Comparison of ENCODE assay signal across 1 cellular context in genomic region chr1:75345538-75346292, GRCh38.
TF ChIP-seq lines count a peak whose summit lies in the region.

No MANE protein-coding gene starts in this region.

TF ChIP-seq in HEK293, 187 proteins besides CTCF, POLR2A, EP300 and RAD21 (continued from another document and continues in another):
- no peak for TF ChIP-seq ZBTB7A (tag by site-specific recombination; IDR thresholded peaks at IDR 0.05; ENCODE audit: low read depth)
- no peak for TF ChIP-seq ZNF266 (tag by site-specific recombination; IDR thresholded peaks at IDR 0.05; ENCODE audit: low read depth)
- TF ChIP-seq ZNF324 (tag by site-specific recombination; IDR thresholded peaks at IDR 0.05), result no peak
- no peak for TF ChIP-seq KLF1 (tag by site-specific recombination; IDR thresholded peaks at IDR 0.05)
- TF ChIP-seq KLF10 (tag by site-specific recombination; IDR thresholded peaks at IDR 0.05), result no peak
- no peak; the same call in 1 of the 2 replicates for TF ChIP-seq MEIS1 (CRISPR knock-in tag; IDR thresholded peaks at IDR 0.05; ENCODE audit: borderline replicate concordance)
- TF ChIP-seq ZBTB44 (tag by site-specific recombination; IDR thresholded peaks at IDR 0.05), result no peak
- no peak for TF ChIP-seq ZNF112 (tag by site-specific recombination; IDR thresholded peaks at IDR 0.05)
- TF ChIP-seq KLF7 (tag by site-specific recombination; IDR thresholded peaks at IDR 0.05; ENCODE audit: borderline replicate concordance), result no peak
- no peak for TF ChIP-seq ZNF24 (tag by site-specific recombination; IDR thresholded peaks at IDR 0.05)
- no peak for TF ChIP-seq ZNF146 (tag by site-specific recombination; IDR thresholded peaks at IDR 0.05)
- no peak for TF ChIP-seq SALL2 (tag by site-specific recombination; IDR thresholded peaks at IDR 0.05; ENCODE audit: borderline replicate concordance)
- peak; percentile 39 for TF ChIP-seq ZNF394 (tag by site-specific recombination; IDR thresholded peaks at IDR 0.05; ENCODE audit: borderline replicate concordance)
- TF ChIP-seq ZNF23 (tag by site-specific recombination; IDR thresholded peaks at IDR 0.05; ENCODE audit: borderline replicate concordance), result no peak
- TF ChIP-seq ZBTB6 (tag by site-specific recombination; IDR thresholded peaks at IDR 0.05), result no peak
- TF ChIP-seq, protein P1, sequence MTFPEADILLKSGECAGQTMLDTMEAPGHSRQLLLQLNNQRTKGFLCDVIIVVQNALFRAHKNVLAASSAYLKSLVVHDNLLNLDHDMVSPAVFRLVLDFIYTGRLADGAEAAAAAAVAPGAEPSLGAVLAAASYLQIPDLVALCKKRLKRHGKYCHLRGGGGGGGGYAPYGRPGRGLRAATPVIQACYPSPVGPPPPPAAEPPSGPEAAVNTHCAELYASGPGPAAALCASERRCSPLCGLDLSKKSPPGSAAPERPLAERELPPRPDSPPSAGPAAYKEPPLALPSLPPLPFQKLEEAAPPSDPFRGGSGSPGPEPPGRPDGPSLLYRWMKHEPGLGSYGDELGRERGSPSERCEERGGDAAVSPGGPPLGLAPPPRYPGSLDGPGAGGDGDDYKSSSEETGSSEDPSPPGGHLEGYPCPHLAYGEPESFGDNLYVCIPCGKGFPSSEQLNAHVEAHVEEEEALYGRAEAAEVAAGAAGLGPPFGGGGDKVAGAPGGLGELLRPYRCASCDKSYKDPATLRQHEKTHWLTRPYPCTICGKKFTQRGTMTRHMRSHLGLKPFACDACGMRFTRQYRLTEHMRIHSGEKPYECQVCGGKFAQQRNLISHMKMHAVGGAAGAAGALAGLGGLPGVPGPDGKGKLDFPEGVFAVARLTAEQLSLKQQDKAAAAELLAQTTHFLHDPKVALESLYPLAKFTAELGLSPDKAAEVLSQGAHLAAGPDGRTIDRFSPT (tag by site-specific recombination; IDR thresholded peaks at IDR 0.05), result no peak
- no peak for TF ChIP-seq ZNF174 (tag by site-specific recombination; IDR thresholded peaks at IDR 0.05)
- TF ChIP-seq PRDM6 (tag by site-specific recombination; IDR thresholded peaks at IDR 0.05), result peak; percentile 51
- TF ChIP-seq ZNF354C (tag by site-specific recombination; IDR thresholded peaks at IDR 0.05; ENCODE audit: borderline replicate concordance, low read depth), result no peak
- no peak for TF ChIP-seq SP3 (tag by site-specific recombination; IDR thresholded peaks at IDR 0.05)
- TF ChIP-seq ZNF202 (tag by site-specific recombination; IDR thresholded peaks at IDR 0.05; ENCODE audit: borderline replicate concordance), result no peak
- TF ChIP-seq ZNF335 (tag by site-specific recombination; conservative IDR thresholded peaks at IDR 0.05), result 0 out of 2 replicates have a peak, but pooled peaks have one; percentile 46
- TF ChIP-seq ZNF596 (tag by site-specific recombination; IDR thresholded peaks at IDR 0.05), result no peak
- TF ChIP-seq ZNF239 (tag by site-specific recombination; IDR thresholded peaks at IDR 0.05), result no peak
- TF ChIP-seq ZNF148 (tag by site-specific recombination; IDR thresholded peaks at IDR 0.05; ENCODE audit: borderline replicate concordance), result no peak
- TF ChIP-seq ZNF184 (tag by site-specific recombination; IDR thresholded peaks at IDR 0.05), result 0 out of 2 replicates have a peak, but pooled peaks have one; percentile 22
- no peak for TF ChIP-seq BCL11A (tag by site-specific recombination; IDR thresholded peaks at IDR 0.05; ENCODE audit: low read depth)
- TF ChIP-seq ZNF677 (tag by site-specific recombination; IDR thresholded peaks at IDR 0.05), result no peak
- peak; percentile 74 for TF ChIP-seq INSM2 (tag by site-specific recombination; IDR thresholded peaks at IDR 0.05)
- TF ChIP-seq GFI1B (tag by site-specific recombination; IDR thresholded peaks at IDR 0.05), result peak; percentile 66; the same call in 1 of the 2 replicates
- no peak for TF ChIP-seq ZNF501 (tag by site-specific recombination; IDR thresholded peaks at IDR 0.05)
- no peak for TF ChIP-seq ZNF426 (tag by site-specific recombination; IDR thresholded peaks at IDR 0.05)
- TF ChIP-seq ZNF585B (tag by site-specific recombination; IDR thresholded peaks at IDR 0.05), result no peak
- no peak for TF ChIP-seq ZNF600 (tag by site-specific recombination; IDR thresholded peaks at IDR 0.05)
- no peak for TF ChIP-seq MZF1 (tag by site-specific recombination; IDR thresholded peaks at IDR 0.05; ENCODE audit: borderline replicate concordance)
- no peak for TF ChIP-seq ZNF48 (tag by site-specific recombination; IDR thresholded peaks at IDR 0.05)
- no peak for TF ChIP-seq ZNF555 (tag by site-specific recombination; conservative IDR thresholded peaks at IDR 0.05)
- TF ChIP-seq ZNF792 (tag by site-specific recombination; IDR thresholded peaks at IDR 0.05), result no peak
- no peak for TF ChIP-seq ZNF776 (tag by site-specific recombination; IDR thresholded peaks at IDR 0.05; ENCODE audit: borderline replicate concordance)
- no peak for TF ChIP-seq ZNF670 (tag by site-specific recombination; IDR thresholded peaks at IDR 0.05; ENCODE audit: low read depth)
- no peak for TF ChIP-seq KLF9 (tag by site-specific recombination; IDR thresholded peaks at IDR 0.05; ENCODE audit: low read depth)
- no peak for TF ChIP-seq ZBTB1 (tag by site-specific recombination; IDR thresholded peaks at IDR 0.05)
- no peak for TF ChIP-seq ZNF214 (tag by site-specific recombination; IDR thresholded peaks at IDR 0.05; ENCODE audit: borderline replicate concordance)
- TF ChIP-seq ZNF121 (tag by site-specific recombination; IDR thresholded peaks at IDR 0.05), result no peak
- TF ChIP-seq ZNF707 (tag by site-specific recombination; IDR thresholded peaks at IDR 0.05), result no peak
- TF ChIP-seq ZNF274 (IDR thresholded peaks at IDR 0.05; ENCODE audit: low read length), result no peak
- no peak for TF ChIP-seq ZNF274 (tag by site-specific recombination; IDR thresholded peaks at IDR 0.05; ENCODE audit: borderline replicate concordance)
- TF ChIP-seq ZEB2 (tag by site-specific recombination; IDR thresholded peaks at IDR 0.05), result peak; percentile 63; the same call in 1 of the 2 replicates
- TF ChIP-seq, protein P2, sequence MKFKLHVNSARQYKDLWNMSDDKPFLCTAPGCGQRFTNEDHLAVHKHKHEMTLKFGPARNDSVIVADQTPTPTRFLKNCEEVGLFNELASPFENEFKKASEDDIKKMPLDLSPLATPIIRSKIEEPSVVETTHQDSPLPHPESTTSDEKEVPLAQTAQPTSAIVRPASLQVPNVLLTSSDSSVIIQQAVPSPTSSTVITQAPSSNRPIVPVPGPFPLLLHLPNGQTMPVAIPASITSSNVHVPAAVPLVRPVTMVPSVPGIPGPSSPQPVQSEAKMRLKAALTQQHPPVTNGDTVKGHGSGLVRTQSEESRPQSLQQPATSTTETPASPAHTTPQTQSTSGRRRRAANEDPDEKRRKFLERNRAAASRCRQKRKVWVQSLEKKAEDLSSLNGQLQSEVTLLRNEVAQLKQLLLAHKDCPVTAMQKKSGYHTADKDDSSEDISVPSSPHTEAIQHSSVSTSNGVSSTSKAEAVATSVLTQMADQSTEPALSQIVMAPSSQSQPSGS (tag by site-specific recombination; IDR thresholded peaks at IDR 0.05; ENCODE audit: low read depth), result peak; percentile 64
- TF ChIP-seq SETDB1 (IDR thresholded peaks at IDR 0.05; ENCODE audit: insufficient read length, low read length), result no peak
- TF ChIP-seq ZNF350 (tag by site-specific recombination; IDR thresholded peaks at IDR 0.05), result no peak
- no peak for TF ChIP-seq GLI4 (tag by site-specific recombination; IDR thresholded peaks at IDR 0.05)
- TF ChIP-seq ZNF10 (tag by site-specific recombination; IDR thresholded peaks at IDR 0.05), result no peak
- TF ChIP-seq, protein P3, sequence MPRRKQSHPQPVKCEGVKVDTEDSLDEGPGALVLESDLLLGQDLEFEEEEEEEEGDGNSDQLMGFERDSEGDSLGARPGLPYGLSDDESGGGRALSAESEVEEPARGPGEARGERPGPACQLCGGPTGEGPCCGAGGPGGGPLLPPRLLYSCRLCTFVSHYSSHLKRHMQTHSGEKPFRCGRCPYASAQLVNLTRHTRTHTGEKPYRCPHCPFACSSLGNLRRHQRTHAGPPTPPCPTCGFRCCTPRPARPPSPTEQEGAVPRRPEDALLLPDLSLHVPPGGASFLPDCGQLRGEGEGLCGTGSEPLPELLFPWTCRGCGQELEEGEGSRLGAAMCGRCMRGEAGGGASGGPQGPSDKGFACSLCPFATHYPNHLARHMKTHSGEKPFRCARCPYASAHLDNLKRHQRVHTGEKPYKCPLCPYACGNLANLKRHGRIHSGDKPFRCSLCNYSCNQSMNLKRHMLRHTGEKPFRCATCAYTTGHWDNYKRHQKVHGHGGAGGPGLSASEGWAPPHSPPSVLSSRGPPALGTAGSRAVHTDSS (tag by site-specific recombination; IDR thresholded peaks at IDR 0.05), result no peak
- no peak for TF ChIP-seq ZSCAN23 (tag by site-specific recombination; IDR thresholded peaks at IDR 0.05)
- TF ChIP-seq ZFP37 (tag by site-specific recombination; IDR thresholded peaks at IDR 0.05), result no peak; the same call in 1 of the 2 replicates
- TF ChIP-seq ZNF19 (tag by site-specific recombination; IDR thresholded peaks at IDR 0.05; ENCODE audit: low read depth), result no peak
- TF ChIP-seq GLI2 (tag by site-specific recombination; IDR thresholded peaks at IDR 0.05; ENCODE audit: borderline replicate concordance, low read depth), result no peak
- TF ChIP-seq, protein P4, sequence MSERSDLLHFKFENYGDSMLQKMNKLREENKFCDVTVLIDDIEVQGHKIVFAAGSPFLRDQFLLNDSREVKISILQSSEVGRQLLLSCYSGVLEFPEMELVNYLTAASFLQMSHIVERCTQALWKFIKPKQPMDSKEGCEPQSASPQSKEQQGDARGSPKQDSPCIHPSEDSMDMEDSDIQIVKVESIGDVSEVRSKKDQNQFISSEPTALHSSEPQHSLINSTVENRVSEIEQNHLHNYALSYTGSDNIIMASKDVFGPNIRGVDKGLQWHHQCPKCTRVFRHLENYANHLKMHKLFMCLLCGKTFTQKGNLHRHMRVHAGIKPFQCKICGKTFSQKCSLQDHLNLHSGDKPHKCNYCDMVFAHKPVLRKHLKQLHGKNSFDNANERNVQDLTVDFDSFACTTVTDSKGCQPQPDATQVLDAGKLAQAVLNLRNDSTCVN (tag by site-specific recombination; optimal IDR thresholded peaks at IDR 0.05), result no peak
- no peak for TF ChIP-seq ZNF561 (tag by site-specific recombination; IDR thresholded peaks at IDR 0.05; ENCODE audit: borderline replicate concordance)
- no peak for TF ChIP-seq BCL11B (tag by site-specific recombination; IDR thresholded peaks at IDR 0.05; ENCODE audit: low read depth)
